1 cellular context compared by ENCODE assay signal in the genomic region with DNA sequence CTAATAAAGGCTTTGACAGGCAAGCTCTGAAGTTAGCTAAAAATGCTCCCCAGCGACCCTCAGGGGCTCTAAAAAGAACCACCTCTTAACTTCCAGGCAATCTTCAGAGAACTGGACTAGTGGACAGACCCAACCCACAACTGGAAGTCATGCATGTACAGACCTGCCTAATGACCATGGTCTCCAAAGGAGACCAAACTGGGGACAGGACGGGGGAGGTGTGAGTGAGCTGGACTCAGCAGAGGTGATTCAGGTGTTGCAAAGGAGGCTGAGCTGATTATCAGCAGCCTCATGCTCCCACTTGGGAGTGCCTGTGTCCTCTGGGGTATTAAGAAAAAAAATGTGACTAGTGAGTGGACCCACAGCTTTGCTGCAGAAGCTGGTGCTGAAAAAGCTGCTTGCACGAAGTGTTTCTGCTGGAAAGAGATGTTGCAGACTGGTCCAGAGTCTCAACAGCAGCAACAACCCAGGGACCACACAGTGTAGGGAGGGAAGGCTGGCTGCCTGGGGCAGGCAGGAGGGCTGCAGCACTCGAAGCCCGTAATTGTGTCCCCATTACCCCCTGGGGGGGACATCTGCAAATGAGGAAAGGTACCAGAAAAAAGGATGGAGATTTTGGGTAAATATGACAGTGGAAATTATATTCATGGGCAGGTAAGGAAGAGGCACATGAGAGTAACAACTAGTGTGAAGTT.
TF ChIP-seq lines count a peak whose summit lies in the region.

No MANE protein-coding gene starts in this region.

TF ChIP-seq in IMR-90, 13 proteins besides CTCF, POLR2A, EP300 and RAD21:
- TF ChIP-seq MXI1 (IDR thresholded peaks at IDR 0.05; ENCODE audit: borderline replicate concordance, low read depth, low read length) (no peak), FOS (IDR thresholded peaks at IDR 0.05; ENCODE audit: low read depth, low read length) (no peak), MAFK (IDR thresholded peaks at IDR 0.05; ENCODE audit: low read depth, low read length) (no peak)
